8 cellular contexts compared by ENCODE assay signal in the genomic region with DNA sequence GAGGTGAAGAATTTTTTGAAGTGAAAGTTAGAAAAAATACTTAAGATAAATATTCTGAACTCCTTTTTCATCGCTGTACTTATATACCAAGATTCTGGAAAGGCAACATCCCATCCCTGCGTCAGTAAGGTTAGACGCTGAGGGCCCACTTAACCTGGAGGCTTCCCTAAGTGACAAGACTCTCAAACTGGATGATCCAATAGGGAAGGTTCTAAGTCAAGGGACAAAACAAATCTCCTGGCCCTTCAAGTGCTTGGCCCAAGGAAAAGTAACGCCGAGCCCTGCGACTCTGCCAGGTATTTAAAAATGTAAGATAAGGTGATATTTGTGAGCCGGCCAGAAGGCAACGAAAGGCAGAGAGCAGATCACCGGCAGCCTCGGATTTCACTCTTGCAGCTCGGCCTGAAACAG. TPM values are rescaled to one million over a fixed set of nuclear protein-coding genes. Genes with fewer than 3 reads are reported as not detected.
DNase-seq lines count a peak whose midpoint lies in the region; ATAC-seq and TF ChIP-seq lines count a peak whose summit lies in the region.

No MANE protein-coding gene starts in this region.

- H3K36me3 ChIP-seq in CD8-positive, alpha-beta T cell (ENCODE audit: insufficient read depth, low read length): no peaks in the 10 kb centered on the region

- POLR2A ChIA-PET in CD8-positive, alpha-beta T cell (lab: Charles Lee): no interaction called here

- no peak for DNase-seq in CD8-positive, alpha-beta T cell
- DNase-seq in NCI-H526 treated with DMSO at 0.1 percent for 48 hours (lab: John Stamatoyannopoulos, UW) (peak; percentile 58), neural crest cell (ENCODE audit: low read depth, low spot score) (no peak), SIG-M5 (lab: John Stamatoyannopoulos, UW) (no peak), DMS53 (lab: John Stamatoyannopoulos, UW) (no peak), foreskin melanocyte (no peak)
- peak in 1 of 3 experiments; percentile 3 for DNase-seq in effector memory CD8-positive, alpha-beta T cell

- H3K4me3 ChIP-seq in CD8-positive, alpha-beta T cell (ENCODE audit: low read depth, low read length): peak overlapping the region; percentile 60

- H3K4me1 Mint-ChIP-seq in CD8-positive, alpha-beta T cell (ENCODE audit: low read depth): peaks cover 40% of the 10 kb centered on the region
- peaks cover 30 to 34% of the 10 kb centered on the region in 2 donors for H3K4me1 Mint-ChIP-seq in effector memory CD8-positive, alpha-beta T cell (ENCODE audit: low read depth in 2 of 2)
- peaks cover 28% of the 10 kb centered on the region for H3K4me1 Mint-ChIP-seq in neural crest cell

- H3K4me3 Mint-ChIP-seq in CD8-positive, alpha-beta T cell: peak overlapping the region; percentile 88
- peak overlapping the region; percentile 87 to 94 for H3K4me3 Mint-ChIP-seq in effector memory CD8-positive, alpha-beta T cell
- H3K4me3 Mint-ChIP-seq in neural crest cell: peak overlapping the region; percentile 95

- peak overlapping the region; percentile 94 for H3K27ac Mint-ChIP-seq in CD8-positive, alpha-beta T cell
- peak overlapping the region; percentile 89 to 92 for H3K27ac Mint-ChIP-seq in effector memory CD8-positive, alpha-beta T cell
- H3K27ac Mint-ChIP-seq in neural crest cell (ENCODE audit: unreplicated experiment): no peak overlapping the region

- TF ChIP-seq CTCF in CD8-positive, alpha-beta T cell (IDR thresholded peaks at IDR 0.05): no peak
- TF ChIP-seq CTCF in neural crest cell (conservative IDR thresholded peaks at IDR 0.05): no peak

- H3K9me3 ChIP-seq in CD8-positive, alpha-beta T cell (ENCODE audit: low read length): no peaks in the 10 kb centered on the region

- no peaks in the 10 kb centered on the region for H3K27me3 Mint-ChIP-seq in CD8-positive, alpha-beta T cell (ENCODE audit: low read depth)
- H3K27me3 Mint-ChIP-seq in effector memory CD8-positive, alpha-beta T cell: no peaks in the 10 kb centered on the region
- H3K27me3 Mint-ChIP-seq in neural crest cell (ENCODE audit: low read depth): peaks cover 23% of the 10 kb centered on the region

- peaks cover 46% of the 10 kb centered on the region for H3K4me1 ChIP-seq in CD8-positive, alpha-beta T cell (ENCODE audit: insufficient read depth, low read length)

- intact Hi-C loops in CD8-positive, alpha-beta T cell (cut with DNase I, micrococcal nuclease): loop anchor here (1.0 to 10.0 kb wide), 8 partner anchors 54 to 1549 kb away; a partner anchor contains a TSS

- no peaks in the 10 kb centered on the region for H3K36me3 Mint-ChIP-seq in CD8-positive, alpha-beta T cell
- H3K36me3 Mint-ChIP-seq in effector memory CD8-positive, alpha-beta T cell (ENCODE audit: insufficient read depth): peaks cover 16% of the 10 kb centered on the region
- peaks cover 2% of the 10 kb centered on the region for H3K36me3 Mint-ChIP-seq in neural crest cell (ENCODE audit: low read depth)

- H3K27me3 ChIP-seq in CD8-positive, alpha-beta T cell (ENCODE audit: insufficient read depth, low read length): no peaks in the 10 kb centered on the region

- CTCF ChIA-PET in CD8-positive, alpha-beta T cell (lab: Charles Lee): no interaction called here

- peak overlapping the region; percentile 81 for H3K27ac ChIP-seq in CD8-positive, alpha-beta T cell (ENCODE audit: low read depth, low read length)

- no peak for ATAC-seq in CD8-positive, alpha-beta T cell
- ATAC-seq in effector memory CD8-positive, alpha-beta T cell (replicated peaks): no peak
- no peak for ATAC-seq in HG03108 (IDR thresholded peaks at IDR 0.05; ENCODE audit: unreplicated experiment)

- H3K9me3 Mint-ChIP-seq in CD8-positive, alpha-beta T cell: no peaks in the 10 kb centered on the region
- no peaks in the 10 kb centered on the region for H3K9me3 Mint-ChIP-seq in effector memory CD8-positive, alpha-beta T cell
- no peaks in the 10 kb centered on the region for H3K9me3 Mint-ChIP-seq in neural crest cell

RNA-seq across cellular contexts. Expression of a gene that starts 1.3 kb away (rescaled TPM):
- total RNA-seq in CD8-positive, alpha-beta T cell: 1 to 10 TPM; 7.5 to 9.6 TPM
- total RNA-seq in neural crest cell: 26.5 and 28.2 TPM in 2 replicates
